20 cellular contexts compared by ENCODE assay signal in the genomic region with DNA sequence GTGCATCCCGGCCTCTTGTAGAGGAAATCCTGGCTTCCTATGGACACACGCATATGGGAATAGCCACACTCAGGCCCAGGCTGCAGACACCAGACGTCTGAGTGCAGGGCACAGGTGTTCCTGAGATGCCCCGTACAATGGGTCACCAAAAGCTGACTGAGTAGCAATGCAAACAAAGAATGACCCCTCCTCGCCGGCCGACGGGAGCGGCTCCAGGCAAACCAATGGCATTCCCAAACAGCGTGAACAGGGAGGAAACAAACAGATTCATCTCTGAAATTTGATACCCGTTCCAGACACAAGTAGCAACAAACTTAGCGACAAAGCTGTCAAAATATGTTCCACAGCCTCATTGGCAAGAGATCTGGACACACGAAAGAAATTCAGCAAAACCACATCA.
"Had no signal": no experiment of that assay in that cellular context is flagged by ENCODE, and none has a peak within 500 bp of the region (broad histone marks: within the 10 kb centered on the region; RNA-seq: fewer than 3 reads in every experiment).

No MANE protein-coding gene starts in this region.

- H3K9me3 ChIP-seq: ovary, right atrium auricular region, suprapubic skin, tibial artery, upper lobe of right lung, vagina had no signal

- H3K4me2 ChIP-seq: hepatocyte, smooth muscle cell had no signal

- H3K79me2 ChIP-seq: hepatocyte had no signal

- DNase-seq: central memory CD4-positive, alpha-beta T cell; effector memory CD4-positive, alpha-beta T cell; foreskin keratinocyte; head of caudate nucleus; left ventricle myocardium superior; mesendoderm; natural killer cell; nucleus accumbens; ovary; stimulated activated CD4-positive, alpha-beta T cell treated with anti-CD3 and anti-CD28 coated beads, Interleukin-2, amount 100 ng/mL, for 48 hours; stimulated activated naive CD8-positive, alpha-beta T cell treated with anti-CD3 and anti-CD28 coated beads, Interleukin-15, Interleukin-2, amounts not matched to agents 100 U/mL and 50 U/mL, for 24 hours; tibial artery; upper lobe of right lung had no signal

- H3K27ac ChIP-seq: foreskin keratinocyte, hepatocyte, ovary, right atrium auricular region, suprapubic skin, tibial artery, upper lobe of right lung, vagina had no signal

- H3K4me3 Mint-ChIP-seq: natural killer cell, neural crest cell had no signal

- H3K27ac Mint-ChIP-seq: natural killer cell had no signal

- H2AFZ ChIP-seq: hepatocyte had no signal

- ATAC-seq: foreskin keratinocyte; left ventricle myocardium superior; natural killer cell; stimulated activated naive CD8-positive, alpha-beta T cell treated with anti-CD3 and anti-CD28 coated beads, Interleukin-15, Interleukin-2, amounts not matched to agents 100 U/mL and 50 U/mL, for 24 hours; upper lobe of right lung had no signal

- H3K36me3 Mint-ChIP-seq: natural killer cell had no signal

- H3K4me1 ChIP-seq: foreskin keratinocyte, right atrium auricular region, suprapubic skin, tibial artery, upper lobe of right lung, vagina had no signal

- H3K9me3 Mint-ChIP-seq: natural killer cell, neural crest cell had no signal

- H3K36me3 ChIP-seq: ovary, right atrium auricular region, suprapubic skin, tibial artery, upper lobe of right lung, vagina had no signal

- H3K27me3 ChIP-seq: foreskin keratinocyte, hepatocyte, ovary, right atrium auricular region, suprapubic skin, tibial artery, upper lobe of right lung, vagina had no signal

- H3K4me1 Mint-ChIP-seq: natural killer cell had no signal

- H3K4me3 ChIP-seq: hepatocyte, lung, ovary, right atrium auricular region, smooth muscle cell, suprapubic skin, tibial artery, upper lobe of right lung, vagina had no signal
